ENCODE assay signal across 8 cellular contexts in the genomic region with DNA sequence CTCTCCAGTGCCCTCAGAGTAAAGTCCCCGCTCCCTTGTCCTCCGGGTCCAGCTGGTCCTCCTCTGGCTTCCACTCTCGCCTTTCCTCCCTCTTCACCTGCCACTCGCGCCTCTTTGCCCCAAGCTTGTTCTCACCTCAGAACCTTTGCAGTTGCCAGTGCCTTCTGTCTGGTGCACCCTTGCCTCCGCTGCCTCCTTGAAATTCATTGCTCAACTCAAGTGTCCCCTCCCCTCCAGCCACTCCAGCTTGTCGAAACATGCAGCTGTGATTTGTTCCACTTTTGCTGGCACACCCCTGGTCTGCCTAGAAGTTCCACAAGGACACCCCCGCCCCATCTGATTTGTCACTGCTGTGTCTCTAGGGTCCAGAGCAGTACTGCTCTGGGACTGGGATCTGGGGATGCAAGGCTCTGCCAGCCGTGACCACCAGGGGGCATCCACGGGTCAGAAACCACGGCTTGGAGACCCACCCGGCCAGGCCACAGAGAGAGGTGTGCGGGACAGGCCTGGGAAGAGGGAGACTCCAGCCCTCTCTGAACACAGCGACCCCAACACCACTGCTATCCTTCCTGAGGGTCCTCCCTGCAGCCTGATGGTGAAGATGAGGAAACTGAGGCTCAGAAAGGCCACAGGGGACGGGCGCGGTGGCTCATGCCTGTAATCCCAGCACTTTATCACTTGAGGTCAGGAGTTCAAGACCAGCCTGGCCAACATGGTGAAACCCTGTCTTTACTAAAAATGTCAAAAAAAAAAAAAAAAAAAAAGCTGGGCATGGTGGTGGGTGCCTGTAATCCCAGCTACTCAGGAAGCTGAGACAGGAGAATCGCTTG. TPM values are rescaled to one million over a fixed set of nuclear protein-coding genes. Genes with fewer than 3 reads are reported as not detected.
DNase-seq lines count a peak whose midpoint lies in the region; ATAC-seq and TF ChIP-seq lines count a peak whose summit lies in the region.

No MANE protein-coding gene starts in this region.

- no peaks in the 10 kb centered on the region for H3K36me3 ChIP-seq in BE2C

- peaks cover 16% of the 10 kb centered on the region for H3K4me1 Mint-ChIP-seq in HFFc6 (ENCODE audit: low read depth)

- H3K9me3 Mint-ChIP-seq in HFFc6: no peaks in the 10 kb centered on the region

- no peaks in the 10 kb centered on the region for H3K36me3 Mint-ChIP-seq in HFFc6 (ENCODE audit: low read depth)

- H3K27me3 Mint-ChIP-seq in HFFc6 (ENCODE audit: insufficient read depth): peaks cover 6% of the 10 kb centered on the region

- H3K4me1 ChIP-seq in BE2C: no peaks in the 10 kb centered on the region

- no peak overlapping the region for H3K27ac Mint-ChIP-seq in HFFc6

- TF ChIP-seq CTCF in BE2C (IDR thresholded peaks at IDR 0.05; ENCODE audit: low read depth, low read length) (peak; percentile 95), HFFc6 (IDR thresholded peaks at IDR 0.05) (peak; percentile 97)

- H3K4me3 ChIP-seq in BE2C (ENCODE audit: low read depth, low read length): no peak overlapping the region

- DNase-seq in BE2C (peak; percentile 89), HFFc6 (peak; percentile 56), NOMO-1 (lab: John Stamatoyannopoulos, UW; ENCODE audit: unreplicated experiment in 2 of 2) (peak; percentile 61 to 66), lung microvascular endothelial cell (ENCODE audit: low read depth in 2 of 2) (peak; percentile 81 to 90)
- peak; percentile 97 for DNase-seq in activated CD8-positive, alpha-beta memory T cell treated with anti-CD3 and anti-CD28 coated beads for 24 hours
- peak; percentile 81 for DNase-seq in effector CD4-positive, alpha-beta T cell
- DNase-seq in stimulated activated CD8-positive, alpha-beta memory T cell treated with anti-CD3 and anti-CD28 coated beads, Interleukin-12 subunit alpha, Interleukin-12 subunit beta, amount 100 ng/mL, for 4 hours (ENCODE audit: low read depth): peak; percentile 61

- peaks cover 6% of the 10 kb centered on the region; the same call in 1 of the 2 replicates for H3K27me3 ChIP-seq in BE2C

- no peaks in the 10 kb centered on the region for H3K9me3 ChIP-seq in BE2C

- no peak for ATAC-seq in GM21737 (IDR thresholded peaks at IDR 0.05; ENCODE audit: unreplicated experiment)

- no peak overlapping the region for H3K4me3 Mint-ChIP-seq in HFFc6

RNA-seq across cellular contexts. Expression of a gene that starts 49.9 kb away (rescaled TPM):
- polyA plus RNA-seq in BE2C (2012; ENCODE audit: insufficient read depth, insufficient read length, low read depth): 218 TPM
- total RNA-seq in HFFc6 (2021; fragmentation: NEBNext Ultra II Directional; extraction: Animal tissue kit (Norgen Biotek cat#: 25700)): 10 to 100 TPM; 83.1 to 97.6 (median 93.3) TPM
- 47.7 and 59.3 TPM in 2 replicates for total RNA-seq in lung microvascular endothelial cell
